In genomic region chr20:19974621-19975435, GRCh38 we compare ENCODE assay signal across 8 cellular contexts. TPM values are rescaled to one million over a fixed set of nuclear protein-coding genes. Genes with fewer than 3 reads are reported as not detected.
DNase-seq lines count a peak whose midpoint lies in the region; ATAC-seq and TF ChIP-seq lines count a peak whose summit lies in the region.

No MANE protein-coding gene starts in this region.

- H3K4me3 Mint-ChIP-seq in stimulated activated naive CD8-positive, alpha-beta T cell treated with anti-CD3 and anti-CD28 coated beads, Interleukin-15, amount 100 ng/mL, for 72 hours, result no peak overlapping the region

- peak overlapping the region; percentile 90 to 95 (median 94) for H3K27ac ChIP-seq in body of pancreas

- H3K27me3 Mint-ChIP-seq in stimulated activated naive CD8-positive, alpha-beta T cell treated with anti-CD3 and anti-CD28 coated beads, Interleukin-15, amount 100 ng/mL, for 72 hours, result no peaks in the 10 kb centered on the region

- H3K4me1 Mint-ChIP-seq in stimulated activated naive CD8-positive, alpha-beta T cell treated with anti-CD3 and anti-CD28 coated beads, Interleukin-15, amount 100 ng/mL, for 72 hours, result peaks cover 6% of the 10 kb centered on the region

- peak overlapping the region; percentile 89 for H3K9ac ChIP-seq in skeletal muscle satellite cell (ENCODE audit: low read depth, low read length)

- H3K36me3 ChIP-seq in body of pancreas (replicated peaks in 1 of 2; ENCODE audit: insufficient read depth in 1 of 2, low read depth in 2 of 2), result no peaks in the 10 kb centered on the region
- peaks cover 10% of the 10 kb centered on the region for H3K36me3 ChIP-seq in skeletal muscle satellite cell (ENCODE audit: insufficient read depth, low read length)

- H3K27me3 ChIP-seq in body of pancreas (no peaks in the 10 kb centered on the region), skeletal muscle satellite cell (ENCODE audit: control insufficient read depth, insufficient read depth, low read length) (no peaks in the 10 kb centered on the region)

- intact Hi-C loops in body of pancreas (cut with DNase I), result no loop called here

- no peaks in the 10 kb centered on the region for H3K9me3 Mint-ChIP-seq in stimulated activated naive CD8-positive, alpha-beta T cell treated with anti-CD3 and anti-CD28 coated beads, Interleukin-15, amount 100 ng/mL, for 72 hours

- TF ChIP-seq POLR2A in body of pancreas (IDR thresholded peaks at IDR 0.05), result peak; percentile 93 to 95 (median 94)

- ATAC-seq in body of pancreas (peak; percentile 85), GM21576 (IDR thresholded peaks at IDR 0.05; ENCODE audit: unreplicated experiment) (no peak)
- ATAC-seq in stimulated activated naive CD8-positive, alpha-beta T cell treated with anti-CD3 and anti-CD28 coated beads, Interleukin-15, amount 100 ng/mL, for 72 hours, result no peak

- WGBS in body of pancreas, 2 donors, result 0 to 3% methylated on average over 10 to 42 of the region's 44 CpGs

- DNase-seq in AG10803 (ENCODE audit: low read depth), result peak; percentile 99
- DNase-seq in NCI-H1105 (lab: John Stamatoyannopoulos, UW), result peak; percentile 39
- peak; percentile 89 to 95 (median 94) for DNase-seq in body of pancreas
- DNase-seq in inferior parietal cortex (ENCODE audit: extremely low spot score), result peak; percentile 78
- DNase-seq in activated CD4-positive, CD25-positive, alpha-beta regulatory T cell treated with anti-CD3 and anti-CD28 coated beads, Interleukin-2, amount 50 U/mL, for 72 hours, result no peak
- no peak for DNase-seq in stimulated activated naive CD8-positive, alpha-beta T cell treated with anti-CD3 and anti-CD28 coated beads, Interleukin-15, amount 100 ng/mL, for 72 hours

- no peak overlapping the region for H3K27ac Mint-ChIP-seq in stimulated activated naive CD8-positive, alpha-beta T cell treated with anti-CD3 and anti-CD28 coated beads, Interleukin-15, amount 100 ng/mL, for 72 hours

- TF ChIP-seq CTCF in AG10803 (conservative IDR thresholded peaks at IDR 0.05; ENCODE audit: low read length) (no peak; the same call in 1 of the 2 replicates), body of pancreas (IDR thresholded peaks at IDR 0.05) (peak in 3 of 7 experiments; percentile 12 to 33 (median 28))

- peak overlapping the region; percentile 98 for H3K4me3 ChIP-seq in AG10803 (ENCODE audit: low read length)
- peak overlapping the region; percentile 30 to 53 for H3K4me3 ChIP-seq in body of pancreas
- H3K4me3 ChIP-seq in skeletal muscle satellite cell (ENCODE audit: low read length), result peak overlapping the region; percentile 90

- H3K9me3 ChIP-seq in body of pancreas, result no peaks in the 10 kb centered on the region
- H3K9me3 ChIP-seq in skeletal muscle satellite cell (replicated peaks; ENCODE audit: low read length), result no peaks in the 10 kb centered on the region

- H3K4me1 ChIP-seq in body of pancreas (peaks cover 51% of the 10 kb centered on the region), skeletal muscle satellite cell (ENCODE audit: control insufficient read depth, insufficient read depth, low read length) (peaks cover 32% of the 10 kb centered on the region)

- peak overlapping the region; percentile 94 for H3K4me2 ChIP-seq in skeletal muscle satellite cell (ENCODE audit: low read length)

RNA-seq across cellular contexts. Expression of gene NAA20, which starts 42.3 kb away (rescaled TPM):
- 10 to 100 TPM; 19.2 to 23.4 TPM for total RNA-seq in body of pancreas
- total RNA-seq in skeletal muscle satellite cell (2012; rRNA removed), result 45.4 and 52.5 TPM in 2 replicates

Comparison
In these comparisons a context has a peak if more than half of its experiments do, and no peak if none do; other contexts are left out.
1. DNase-seq: peak in AG10803 (single experiment), NCI-H1105 (single experiment), body of pancreas (4 of 4) and inferior parietal cortex (single experiment); none in activated CD4-positive, CD25-positive, alpha-beta regulatory T cell treated with anti-CD3 and anti-CD28 coated beads, Interleukin-2, amount 50 U/mL, for 72 hours (single experiment) and stimulated activated naive CD8-positive, alpha-beta T cell treated with anti-CD3 and anti-CD28 coated beads, Interleukin-15, amount 100 ng/mL, for 72 hours (0 of 2).
2. H3K4me3 ChIP-seq: peak in every context shown above with its lines; median percentile 98 in AG10803; 90 in skeletal muscle satellite cell; 42 in body of pancreas.